1 cellular context compared by ENCODE assay signal in the genomic region with DNA sequence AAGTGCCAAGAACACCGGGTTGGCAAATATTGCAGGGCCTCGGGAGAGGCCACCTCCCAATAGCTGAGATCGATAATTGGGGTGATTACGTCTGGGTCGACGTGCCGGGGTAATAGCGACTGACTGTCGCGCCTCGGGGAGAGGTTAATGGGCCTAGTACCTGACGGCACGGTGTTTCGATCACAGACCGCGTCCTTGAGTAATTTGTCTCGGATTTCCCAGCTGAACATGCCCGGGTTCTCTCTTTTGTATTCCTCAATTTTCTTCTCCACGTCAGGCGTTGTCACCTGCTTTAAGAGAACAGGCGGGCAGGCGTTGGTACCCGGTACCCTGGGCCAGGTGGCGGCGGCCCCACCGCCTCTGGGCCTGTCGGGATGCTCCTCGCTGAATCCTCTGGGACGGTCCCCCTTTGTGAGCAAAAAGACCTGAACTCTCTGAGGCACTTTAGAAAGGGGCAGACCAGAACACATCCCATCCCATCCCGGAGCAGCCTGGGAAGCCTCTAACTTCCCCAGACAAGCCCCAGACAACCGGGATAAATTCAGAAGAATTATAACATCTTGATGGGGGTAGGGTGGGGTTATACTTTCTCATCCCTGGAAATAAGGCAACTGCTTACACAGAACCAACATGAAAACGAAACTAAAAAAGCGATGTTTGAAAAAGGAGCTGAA.
TF ChIP-seq lines count a peak whose summit lies in the region.

No MANE protein-coding gene starts in this region.

TF ChIP-seq in H1, 55 proteins besides CTCF, POLR2A, EP300 and RAD21:
- no peak for TF ChIP-seq RFX5 (IDR thresholded peaks at IDR 0.05; ENCODE audit: borderline replicate concordance, low read depth, low read length)
- TF ChIP-seq EZH2 (IDR thresholded peaks at IDR 0.05; ENCODE audit: low read depth, low read length, severe bottlenecking), result peak; percentile 96
- no peak for TF ChIP-seq POU5F1 (IDR thresholded peaks at IDR 0.05; ENCODE audit: low read depth, low read length)
- TF ChIP-seq, protein P1, sequence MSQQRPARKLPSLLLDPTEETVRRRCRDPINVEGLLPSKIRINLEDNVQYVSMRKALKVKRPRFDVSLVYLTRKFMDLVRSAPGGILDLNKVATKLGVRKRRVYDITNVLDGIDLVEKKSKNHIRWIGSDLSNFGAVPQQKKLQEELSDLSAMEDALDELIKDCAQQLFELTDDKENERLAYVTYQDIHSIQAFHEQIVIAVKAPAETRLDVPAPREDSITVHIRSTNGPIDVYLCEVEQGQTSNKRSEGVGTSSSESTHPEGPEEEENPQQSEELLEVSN (IDR thresholded peaks at IDR 0.05), result peak; percentile 27; the same call in 1 of the 2 replicates
- peak; percentile 99 for TF ChIP-seq SUZ12 (IDR thresholded peaks at IDR 0.05; ENCODE audit: low read length)
- peak; percentile 99 for TF ChIP-seq RNF2 (IDR thresholded peaks at IDR 0.05; ENCODE audit: borderline replicate concordance, low read depth, low read length, missing control alignments, poor library complexity, severe bottlenecking)
- 0 out of 2 replicates have a peak, but pooled peaks have one; percentile 30 for TF ChIP-seq SP1 (IDR thresholded peaks at IDR 0.05; ENCODE audit: low read depth, low read length)
- TF ChIP-seq TBP (IDR thresholded peaks at IDR 0.05; ENCODE audit: low read depth, low read length), result no peak
- no peak for TF ChIP-seq BCL11A (IDR thresholded peaks at IDR 0.05; ENCODE audit: low read depth in 2 of 2, low read length in 2 of 2)
- TF ChIP-seq, protein P2, sequence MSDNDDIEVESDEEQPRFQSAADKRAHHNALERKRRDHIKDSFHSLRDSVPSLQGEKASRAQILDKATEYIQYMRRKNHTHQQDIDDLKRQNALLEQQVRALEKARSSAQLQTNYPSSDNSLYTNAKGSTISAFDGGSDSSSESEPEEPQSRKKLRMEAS (IDR thresholded peaks at IDR 0.05), result peak; percentile 35; the same call in 1 of the 2 replicates
- TF ChIP-seq CBX8 (IDR thresholded peaks at IDR 0.05; ENCODE audit: borderline replicate concordance, low read depth, low read length), result peak; percentile 26; the same call in 1 of the 2 replicates
- TF ChIP-seq FOSL1 (IDR thresholded peaks at IDR 0.05; ENCODE audit: insufficient read depth, low read depth, low read length), result no peak
